Comparison of ENCODE assay signal across 1 cellular context in genomic region chr4:1883583-1883982, GRCh38.
TF ChIP-seq lines count a peak whose summit lies in the region.

No MANE protein-coding gene starts in this region.

TF ChIP-seq in K562, 482 proteins besides CTCF, POLR2A, EP300 and RAD21 (continued from another document and continues in another):
- peak; percentile 33 for TF ChIP-seq DACH1 (IDR thresholded peaks at IDR 0.05; ENCODE audit: partially characterized antibody)
- TF ChIP-seq NCOR1 (IDR thresholded peaks at IDR 0.05), result peak; percentile 18; the same call in 1 of the 2 replicates
- no peak for TF ChIP-seq HMG20B (CRISPR knock-in tag; IDR thresholded peaks at IDR 0.05)
- no peak for TF ChIP-seq WHSC1 (IDR thresholded peaks at IDR 0.05; ENCODE audit: low read length)
- no peak for TF ChIP-seq DEAF1 (CRISPR knock-in tag; IDR thresholded peaks at IDR 0.05)
- TF ChIP-seq ZNF668 (CRISPR knock-in tag; IDR thresholded peaks at IDR 0.05), result no peak
- peak; percentile 47; the same call in 1 of the 2 replicates for TF ChIP-seq MGA (IDR thresholded peaks at IDR 0.05)
- TF ChIP-seq IFI16 (CRISPR knock-in tag; IDR thresholded peaks at IDR 0.05), result no peak
- no peak for TF ChIP-seq ZFP1 (CRISPR knock-in tag; IDR thresholded peaks at IDR 0.05)
- no peak for TF ChIP-seq TAF7 (tag; IDR thresholded peaks at IDR 0.05)
- TF ChIP-seq MCM7 (IDR thresholded peaks at IDR 0.05), result no peak
- peak; percentile 13 to 32; a peak in 1 of 4 replicates for TF ChIP-seq RCOR1 (IDR thresholded peaks at IDR 0.05; ENCODE audit: borderline replicate concordance in 1 of 2, low read depth in 2 of 2, low read length in 2 of 2)
- TF ChIP-seq REST (CRISPR knock-in tag; IDR thresholded peaks at IDR 0.05; ENCODE audit: low read depth), result no peak
- no peak for TF ChIP-seq CTBP1 (IDR thresholded peaks at IDR 0.05; ENCODE audit: borderline replicate concordance)
- TF ChIP-seq MBD2 (IDR thresholded peaks at IDR 0.05; ENCODE audit: borderline replicate concordance, low read depth), result no peak
- no peak for TF ChIP-seq RNF219 (CRISPR knock-in tag; IDR thresholded peaks at IDR 0.05)
- peak; percentile 45; the same call in 1 of the 2 replicates for TF ChIP-seq BHLHE40 (IDR thresholded peaks at IDR 0.05; ENCODE audit: low read length)
- TF ChIP-seq KHSRP (IDR thresholded peaks at IDR 0.05), result no peak
- peak; percentile 63 for TF ChIP-seq TRIM28 (IDR thresholded peaks at IDR 0.05)
- TF ChIP-seq BCL6 (CRISPR knock-in tag; IDR thresholded peaks at IDR 0.05), result no peak
- TF ChIP-seq ZNF583 (CRISPR knock-in tag; IDR thresholded peaks at IDR 0.05), result no peak
- no peak for TF ChIP-seq ZNF830 (CRISPR knock-in tag; IDR thresholded peaks at IDR 0.05)
- no peak for TF ChIP-seq ZBTB2 (IDR thresholded peaks at IDR 0.05)
- peak; percentile 17; the same call in 1 of the 2 replicates for TF ChIP-seq JUND (IDR thresholded peaks at IDR 0.05; ENCODE audit: borderline replicate concordance, low read depth, low read length)
- no peak for TF ChIP-seq JUND (tag; IDR thresholded peaks at IDR 0.05; ENCODE audit: borderline replicate concordance, low read depth, low read length)
- no peak for TF ChIP-seq ARID4B (CRISPR knock-in tag; IDR thresholded peaks at IDR 0.05)
- no peak for TF ChIP-seq E2F4 (CRISPR knock-in tag; IDR thresholded peaks at IDR 0.05; ENCODE audit: low read depth)
- no peak for TF ChIP-seq DLX4 (CRISPR knock-in tag; IDR thresholded peaks at IDR 0.05)
- no peak for TF ChIP-seq ZNF24 (IDR thresholded peaks at IDR 0.05)
